In the genomic region with DNA sequence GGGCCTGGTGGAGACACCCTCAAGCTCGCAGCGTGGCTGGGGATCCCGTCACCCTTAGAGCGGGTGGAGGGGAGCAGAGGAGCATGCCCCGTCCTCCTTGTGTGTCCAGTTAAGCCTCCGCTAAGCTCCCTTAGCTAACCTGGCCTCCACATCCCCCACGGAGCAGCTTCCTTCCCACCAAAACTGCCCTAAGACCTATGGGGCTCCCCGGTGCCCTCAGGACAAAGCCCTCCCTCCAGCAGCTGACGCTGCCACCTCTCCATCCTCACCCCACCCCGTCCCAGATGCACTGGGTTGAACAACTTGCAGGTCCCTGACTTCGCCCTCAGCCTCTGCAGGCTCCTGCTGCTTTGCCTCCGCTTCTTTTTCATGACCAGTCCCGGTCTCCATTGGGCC, we compare ENCODE assay signal across 1 cellular context.
TF ChIP-seq lines count a peak whose summit lies in the region.

No MANE protein-coding gene starts in this region.

TF ChIP-seq in GM23338, 12 proteins besides CTCF, POLR2A, EP300 and RAD21:
- TF ChIP-seq CREB1 (CRISPR knock-in tag; IDR thresholded peaks at IDR 0.05; ENCODE audit: low read depth), result no peak
- TF ChIP-seq ZNF331 (CRISPR knock-in tag; IDR thresholded peaks at IDR 0.05; ENCODE audit: low read depth), result no peak
- TF ChIP-seq ZNF114 (CRISPR knock-in tag; IDR thresholded peaks at IDR 0.05), result no peak
- TF ChIP-seq STAT1 (IDR thresholded peaks at IDR 0.05; ENCODE audit: unreplicated experiment), result no peak
- TF ChIP-seq EZH2phosphoT487 (IDR thresholded peaks at IDR 0.05; ENCODE audit: unreplicated experiment), result no peak
- TF ChIP-seq NANOG (IDR thresholded peaks at IDR 0.05; ENCODE audit: borderline replicate concordance), result no peak
- TF ChIP-seq, protein P1, sequence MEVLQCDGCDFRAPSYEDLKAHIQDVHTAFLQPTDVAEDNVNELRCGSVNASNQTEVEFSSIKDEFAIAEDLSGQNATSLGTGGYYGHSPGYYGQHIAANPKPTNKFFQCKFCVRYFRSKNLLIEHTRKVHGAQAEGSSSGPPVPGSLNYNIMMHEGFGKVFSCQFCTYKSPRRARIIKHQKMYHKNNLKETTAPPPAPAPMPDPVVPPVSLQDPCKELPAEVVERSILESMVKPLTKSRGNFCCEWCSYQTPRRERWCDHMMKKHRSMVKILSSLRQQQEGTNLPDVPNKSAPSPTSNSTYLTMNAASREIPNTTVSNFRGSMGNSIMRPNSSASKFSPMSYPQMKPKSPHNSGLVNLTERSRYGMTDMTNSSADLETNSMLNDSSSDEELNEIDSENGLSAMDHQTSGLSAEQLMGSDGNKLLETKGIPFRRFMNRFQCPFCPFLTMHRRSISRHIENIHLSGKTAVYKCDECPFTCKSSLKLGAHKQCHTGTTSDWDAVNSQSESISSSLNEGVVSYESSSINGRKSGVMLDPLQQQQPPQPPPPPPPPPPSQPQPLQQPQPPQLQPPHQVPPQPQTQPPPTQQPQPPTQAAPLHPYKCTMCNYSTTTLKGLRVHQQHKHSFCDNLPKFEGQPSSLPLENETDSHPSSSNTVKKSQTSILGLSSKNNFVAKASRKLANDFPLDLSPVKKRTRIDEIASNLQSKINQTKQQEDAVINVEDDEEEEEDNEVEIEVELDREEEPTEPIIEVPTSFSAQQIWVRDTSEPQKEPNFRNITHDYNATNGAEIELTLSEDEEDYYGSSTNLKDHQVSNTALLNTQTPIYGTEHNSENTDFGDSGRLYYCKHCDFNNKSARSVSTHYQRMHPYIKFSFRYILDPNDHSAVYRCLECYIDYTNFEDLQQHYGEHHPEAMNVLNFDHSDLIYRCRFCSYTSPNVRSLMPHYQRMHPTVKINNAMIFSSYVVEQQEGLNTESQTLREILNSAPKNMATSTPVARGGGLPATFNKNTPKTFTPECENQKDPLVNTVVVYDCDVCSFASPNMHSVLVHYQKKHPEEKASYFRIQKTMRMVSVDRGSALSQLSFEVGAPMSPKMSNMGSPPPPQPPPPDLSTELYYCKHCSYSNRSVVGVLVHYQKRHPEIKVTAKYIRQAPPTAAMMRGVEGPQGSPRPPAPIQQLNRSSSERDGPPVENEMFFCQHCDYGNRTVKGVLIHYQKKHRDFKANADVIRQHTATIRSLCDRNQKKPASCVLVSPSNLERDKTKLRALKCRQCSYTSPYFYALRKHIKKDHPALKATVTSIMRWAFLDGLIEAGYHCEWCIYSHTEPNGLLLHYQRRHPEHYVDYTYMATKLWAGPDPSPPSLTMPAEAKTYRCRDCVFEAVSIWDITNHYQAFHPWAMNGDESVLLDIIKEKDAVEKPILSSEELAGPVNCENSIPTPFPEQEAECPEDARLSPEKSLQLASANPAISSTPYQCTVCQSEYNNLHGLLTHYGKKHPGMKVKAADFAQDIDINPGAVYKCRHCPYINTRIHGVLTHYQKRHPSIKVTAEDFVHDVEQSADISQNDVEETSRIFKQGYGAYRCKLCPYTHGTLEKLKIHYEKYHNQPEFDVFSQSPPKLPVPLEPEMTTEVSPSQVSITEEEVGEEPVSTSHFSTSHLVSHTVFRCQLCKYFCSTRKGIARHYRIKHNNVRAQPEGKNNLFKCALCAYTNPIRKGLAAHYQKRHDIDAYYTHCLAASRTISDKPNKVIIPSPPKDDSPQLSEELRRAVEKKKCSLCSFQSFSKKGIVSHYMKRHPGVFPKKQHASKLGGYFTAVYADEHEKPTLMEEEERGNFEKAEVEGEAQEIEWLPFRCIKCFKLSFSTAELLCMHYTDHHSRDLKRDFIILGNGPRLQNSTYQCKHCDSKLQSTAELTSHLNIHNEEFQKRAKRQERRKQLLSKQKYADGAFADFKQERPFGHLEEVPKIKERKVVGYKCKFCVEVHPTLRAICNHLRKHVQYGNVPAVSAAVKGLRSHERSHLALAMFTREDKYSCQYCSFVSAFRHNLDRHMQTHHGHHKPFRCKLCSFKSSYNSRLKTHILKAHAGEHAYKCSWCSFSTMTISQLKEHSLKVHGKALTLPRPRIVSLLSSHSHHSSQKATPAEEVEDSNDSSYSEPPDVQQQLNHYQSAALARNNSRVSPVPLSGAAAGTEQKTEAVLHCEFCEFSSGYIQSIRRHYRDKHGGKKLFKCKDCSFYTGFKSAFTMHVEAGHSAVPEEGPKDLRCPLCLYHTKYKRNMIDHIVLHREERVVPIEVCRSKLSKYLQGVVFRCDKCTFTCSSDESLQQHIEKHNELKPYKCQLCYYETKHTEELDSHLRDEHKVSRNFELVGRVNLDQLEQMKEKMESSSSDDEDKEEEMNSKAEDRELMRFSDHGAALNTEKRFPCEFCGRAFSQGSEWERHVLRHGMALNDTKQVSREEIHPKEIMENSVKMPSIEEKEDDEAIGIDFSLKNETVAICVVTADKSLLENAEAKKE (CRISPR knock-in tag; IDR thresholded peaks at IDR 0.05), result no peak
- no peak for TF ChIP-seq ETS1 (IDR thresholded peaks at IDR 0.05)
- no peak for TF ChIP-seq EZH2 (IDR thresholded peaks at IDR 0.05; ENCODE audit: low read depth, unreplicated experiment)
- TF ChIP-seq, protein P2, sequence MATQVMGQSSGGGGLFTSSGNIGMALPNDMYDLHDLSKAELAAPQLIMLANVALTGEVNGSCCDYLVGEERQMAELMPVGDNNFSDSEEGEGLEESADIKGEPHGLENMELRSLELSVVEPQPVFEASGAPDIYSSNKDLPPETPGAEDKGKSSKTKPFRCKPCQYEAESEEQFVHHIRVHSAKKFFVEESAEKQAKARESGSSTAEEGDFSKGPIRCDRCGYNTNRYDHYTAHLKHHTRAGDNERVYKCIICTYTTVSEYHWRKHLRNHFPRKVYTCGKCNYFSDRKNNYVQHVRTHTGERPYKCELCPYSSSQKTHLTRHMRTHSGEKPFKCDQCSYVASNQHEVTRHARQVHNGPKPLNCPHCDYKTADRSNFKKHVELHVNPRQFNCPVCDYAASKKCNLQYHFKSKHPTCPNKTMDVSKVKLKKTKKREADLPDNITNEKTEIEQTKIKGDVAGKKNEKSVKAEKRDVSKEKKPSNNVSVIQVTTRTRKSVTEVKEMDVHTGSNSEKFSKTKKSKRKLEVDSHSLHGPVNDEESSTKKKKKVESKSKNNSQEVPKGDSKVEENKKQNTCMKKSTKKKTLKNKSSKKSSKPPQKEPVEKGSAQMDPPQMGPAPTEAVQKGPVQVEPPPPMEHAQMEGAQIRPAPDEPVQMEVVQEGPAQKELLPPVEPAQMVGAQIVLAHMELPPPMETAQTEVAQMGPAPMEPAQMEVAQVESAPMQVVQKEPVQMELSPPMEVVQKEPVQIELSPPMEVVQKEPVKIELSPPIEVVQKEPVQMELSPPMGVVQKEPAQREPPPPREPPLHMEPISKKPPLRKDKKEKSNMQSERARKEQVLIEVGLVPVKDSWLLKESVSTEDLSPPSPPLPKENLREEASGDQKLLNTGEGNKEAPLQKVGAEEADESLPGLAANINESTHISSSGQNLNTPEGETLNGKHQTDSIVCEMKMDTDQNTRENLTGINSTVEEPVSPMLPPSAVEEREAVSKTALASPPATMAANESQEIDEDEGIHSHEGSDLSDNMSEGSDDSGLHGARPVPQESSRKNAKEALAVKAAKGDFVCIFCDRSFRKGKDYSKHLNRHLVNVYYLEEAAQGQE (IDR thresholded peaks at IDR 0.05; ENCODE audit: unreplicated experiment), result no peak
- no peak for TF ChIP-seq POLR2AphosphoS5 (IDR thresholded peaks at IDR 0.05; ENCODE audit: low read depth)
- no peak for TF ChIP-seq JUNB (IDR thresholded peaks at IDR 0.05; ENCODE audit: unreplicated experiment)
